In the genomic region with DNA sequence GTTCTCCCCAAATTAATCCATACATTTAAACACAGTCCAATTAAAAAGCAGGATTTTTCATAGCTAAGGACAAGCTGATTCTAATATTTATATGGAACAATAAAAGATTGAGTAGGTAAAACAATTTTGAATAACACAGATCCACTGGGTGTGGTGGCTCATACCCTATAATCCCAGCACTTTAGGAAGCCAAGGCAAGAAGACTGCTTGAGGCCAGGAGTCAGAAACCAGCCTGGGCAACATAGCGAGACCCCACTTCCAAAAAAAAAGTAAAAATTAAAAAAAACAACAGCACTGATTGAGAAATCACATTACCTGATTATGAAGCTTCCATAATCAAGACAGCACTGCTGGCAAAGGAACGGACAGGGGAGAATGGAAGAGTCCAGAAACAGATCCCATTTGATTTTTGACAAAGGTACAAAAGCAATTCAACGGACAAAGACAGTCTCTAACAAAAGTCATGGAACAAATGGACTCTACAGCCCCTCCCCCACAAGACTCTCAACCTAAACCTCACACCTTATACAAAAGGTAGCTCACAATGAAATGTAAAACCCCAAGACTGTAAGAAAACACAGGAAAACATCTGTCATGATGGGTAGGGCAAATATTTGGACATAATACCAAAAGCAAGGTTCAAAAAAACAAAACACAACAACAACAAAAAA, we compare ENCODE assay signal across 1 cellular context.
TF ChIP-seq lines count a peak whose summit lies in the region.

No MANE protein-coding gene starts in this region.

TF ChIP-seq in endothelial cell of umbilical vein, 7 proteins besides CTCF, POLR2A, EP300 and RAD21:
- TF ChIP-seq, protein P1, sequence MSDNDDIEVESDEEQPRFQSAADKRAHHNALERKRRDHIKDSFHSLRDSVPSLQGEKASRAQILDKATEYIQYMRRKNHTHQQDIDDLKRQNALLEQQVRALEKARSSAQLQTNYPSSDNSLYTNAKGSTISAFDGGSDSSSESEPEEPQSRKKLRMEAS (IDR thresholded peaks at IDR 0.05; ENCODE audit: insufficient read depth, insufficient read length) = no peak
- TF ChIP-seq FOS (IDR thresholded peaks at IDR 0.05; ENCODE audit: borderline replicate concordance, insufficient read depth, low read length) (no peak), MYC (IDR thresholded peaks at IDR 0.05; ENCODE audit: low read depth, low read length) (no peak), POLR2AphosphoS5 (IDR thresholded peaks at IDR 0.05; ENCODE audit: insufficient read depth, low read depth, low read length) (no peak), EZH2 (IDR thresholded peaks at IDR 0.05; ENCODE audit: borderline replicate concordance, low read depth, low read length, severe bottlenecking) (no peak), JUN (IDR thresholded peaks at IDR 0.05; ENCODE audit: borderline replicate concordance, insufficient read depth, insufficient read length, low read depth) (no peak), GATA2 (IDR thresholded peaks at IDR 0.05; ENCODE audit: insufficient read depth, insufficient read length, low read depth, low read length) (no peak)
